Comparison of ENCODE assay signal across 1 cellular context in the genomic region with DNA sequence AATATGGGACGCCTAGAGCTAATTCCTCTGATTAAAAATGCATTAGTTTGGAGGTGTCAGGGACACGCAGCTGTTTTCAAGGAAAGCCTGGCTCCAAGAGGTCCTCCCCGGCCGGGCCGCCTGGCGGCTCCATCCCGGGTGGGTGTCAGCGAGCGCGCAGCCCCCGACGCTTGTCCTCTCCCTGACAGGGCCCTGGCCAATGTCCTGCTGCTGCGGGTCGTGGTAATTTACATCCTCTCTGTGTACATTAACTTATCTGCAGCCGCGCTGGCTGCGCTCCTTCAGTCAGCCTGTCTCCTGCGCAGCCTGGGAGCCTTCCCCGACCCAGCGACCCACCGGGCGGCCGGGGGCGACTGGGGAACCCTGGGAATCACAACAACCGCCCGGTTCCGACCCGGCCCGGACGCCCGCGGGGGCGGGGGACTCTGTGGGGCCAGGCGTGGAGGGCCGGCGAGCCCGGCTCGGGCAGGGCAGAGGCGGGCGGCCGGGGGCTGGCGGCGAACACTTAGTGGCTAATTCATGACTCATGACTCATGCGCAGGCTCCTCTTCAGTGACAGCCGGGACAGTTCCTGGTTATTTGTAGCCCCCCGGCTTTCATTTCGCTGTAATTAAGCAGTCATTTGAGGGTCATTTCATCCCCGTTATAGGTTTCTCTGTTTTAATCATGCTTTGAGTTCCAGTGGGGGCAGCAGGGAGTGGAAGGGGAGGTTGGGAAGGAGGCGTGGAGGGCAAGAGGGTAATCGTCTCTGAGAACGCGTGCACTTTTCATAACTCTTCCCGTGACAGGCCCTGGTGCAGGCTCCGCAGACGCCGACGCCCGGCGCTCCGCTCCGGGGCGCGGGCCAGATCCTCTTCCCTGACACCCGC.
TF ChIP-seq lines count a peak whose summit lies in the region.

No MANE protein-coding gene starts in this region.

TF ChIP-seq in WTC11, 78 proteins besides CTCF, POLR2A, EP300 and RAD21 (continued from another document):
- TF ChIP-seq, protein P1, sequence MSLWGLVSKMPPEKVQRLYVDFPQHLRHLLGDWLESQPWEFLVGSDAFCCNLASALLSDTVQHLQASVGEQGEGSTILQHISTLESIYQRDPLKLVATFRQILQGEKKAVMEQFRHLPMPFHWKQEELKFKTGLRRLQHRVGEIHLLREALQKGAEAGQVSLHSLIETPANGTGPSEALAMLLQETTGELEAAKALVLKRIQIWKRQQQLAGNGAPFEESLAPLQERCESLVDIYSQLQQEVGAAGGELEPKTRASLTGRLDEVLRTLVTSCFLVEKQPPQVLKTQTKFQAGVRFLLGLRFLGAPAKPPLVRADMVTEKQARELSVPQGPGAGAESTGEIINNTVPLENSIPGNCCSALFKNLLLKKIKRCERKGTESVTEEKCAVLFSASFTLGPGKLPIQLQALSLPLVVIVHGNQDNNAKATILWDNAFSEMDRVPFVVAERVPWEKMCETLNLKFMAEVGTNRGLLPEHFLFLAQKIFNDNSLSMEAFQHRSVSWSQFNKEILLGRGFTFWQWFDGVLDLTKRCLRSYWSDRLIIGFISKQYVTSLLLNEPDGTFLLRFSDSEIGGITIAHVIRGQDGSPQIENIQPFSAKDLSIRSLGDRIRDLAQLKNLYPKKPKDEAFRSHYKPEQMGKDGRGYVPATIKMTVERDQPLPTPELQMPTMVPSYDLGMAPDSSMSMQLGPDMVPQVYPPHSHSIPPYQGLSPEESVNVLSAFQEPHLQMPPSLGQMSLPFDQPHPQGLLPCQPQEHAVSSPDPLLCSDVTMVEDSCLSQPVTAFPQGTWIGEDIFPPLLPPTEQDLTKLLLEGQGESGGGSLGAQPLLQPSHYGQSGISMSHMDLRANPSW (CRISPR knock-in tag; conservative IDR thresholded peaks at IDR 0.05; ENCODE audit: low read depth) = no peak
- TF ChIP-seq FOXJ3 (CRISPR knock-in tag; IDR thresholded peaks at IDR 0.05; ENCODE audit: borderline replicate concordance) (no peak), FOXP1 (CRISPR knock-in tag; IDR thresholded peaks at IDR 0.05; ENCODE audit: borderline replicate concordance) (no peak), ZNF416 (CRISPR knock-in tag; IDR thresholded peaks at IDR 0.05) (no peak), ZNF671 (CRISPR knock-in tag; IDR thresholded peaks at IDR 0.05) (no peak), ETV6 (CRISPR knock-in tag; IDR thresholded peaks at IDR 0.05) (no peak)
- TF ChIP-seq, protein P2, sequence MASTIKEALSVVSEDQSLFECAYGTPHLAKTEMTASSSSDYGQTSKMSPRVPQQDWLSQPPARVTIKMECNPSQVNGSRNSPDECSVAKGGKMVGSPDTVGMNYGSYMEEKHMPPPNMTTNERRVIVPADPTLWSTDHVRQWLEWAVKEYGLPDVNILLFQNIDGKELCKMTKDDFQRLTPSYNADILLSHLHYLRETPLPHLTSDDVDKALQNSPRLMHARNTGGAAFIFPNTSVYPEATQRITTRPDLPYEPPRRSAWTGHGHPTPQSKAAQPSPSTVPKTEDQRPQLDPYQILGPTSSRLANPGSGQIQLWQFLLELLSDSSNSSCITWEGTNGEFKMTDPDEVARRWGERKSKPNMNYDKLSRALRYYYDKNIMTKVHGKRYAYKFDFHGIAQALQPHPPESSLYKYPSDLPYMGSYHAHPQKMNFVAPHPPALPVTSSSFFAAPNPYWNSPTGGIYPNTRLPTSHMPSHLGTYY (CRISPR knock-in tag; IDR thresholded peaks at IDR 0.05) = no peak
- TF ChIP-seq, protein P3, sequence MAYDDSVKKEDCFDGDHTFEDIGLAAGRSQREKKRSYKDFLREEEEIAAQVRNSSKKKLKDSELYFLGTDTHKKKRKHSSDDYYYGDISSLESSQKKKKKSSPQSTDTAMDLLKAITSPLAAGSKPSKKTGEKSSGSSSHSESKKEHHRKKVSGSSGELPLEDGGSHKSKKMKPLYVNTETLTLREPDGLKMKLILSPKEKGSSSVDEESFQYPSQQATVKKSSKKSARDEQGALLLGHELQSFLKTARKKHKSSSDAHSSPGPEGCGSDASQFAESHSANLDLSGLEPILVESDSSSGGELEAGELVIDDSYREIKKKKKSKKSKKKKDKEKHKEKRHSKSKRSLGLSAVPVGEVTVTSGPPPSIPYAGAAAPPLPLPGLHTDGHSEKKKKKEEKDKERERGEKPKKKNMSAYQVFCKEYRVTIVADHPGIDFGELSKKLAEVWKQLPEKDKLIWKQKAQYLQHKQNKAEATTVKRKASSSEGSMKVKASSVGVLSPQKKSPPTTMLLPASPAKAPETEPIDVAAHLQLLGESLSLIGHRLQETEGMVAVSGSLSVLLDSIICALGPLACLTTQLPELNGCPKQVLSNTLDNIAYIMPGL (CRISPR knock-in tag; IDR thresholded peaks at IDR 0.05) = no peak
- TF ChIP-seq, protein P4, sequence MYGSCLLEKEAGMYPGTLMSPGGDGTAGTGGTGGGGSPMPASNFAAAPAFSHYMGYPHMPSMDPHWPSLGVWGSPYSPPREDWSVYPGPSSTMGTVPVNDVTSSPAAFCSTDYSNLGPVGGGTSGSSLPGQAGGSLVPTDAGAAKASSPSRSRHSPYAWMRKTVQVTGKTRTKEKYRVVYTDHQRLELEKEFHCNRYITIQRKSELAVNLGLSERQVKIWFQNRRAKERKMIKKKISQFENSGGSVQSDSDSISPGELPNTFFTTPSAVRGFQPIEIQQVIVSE (CRISPR knock-in tag; IDR thresholded peaks at IDR 0.05; ENCODE audit: borderline replicate concordance) = no peak
- TF ChIP-seq, protein P5, sequence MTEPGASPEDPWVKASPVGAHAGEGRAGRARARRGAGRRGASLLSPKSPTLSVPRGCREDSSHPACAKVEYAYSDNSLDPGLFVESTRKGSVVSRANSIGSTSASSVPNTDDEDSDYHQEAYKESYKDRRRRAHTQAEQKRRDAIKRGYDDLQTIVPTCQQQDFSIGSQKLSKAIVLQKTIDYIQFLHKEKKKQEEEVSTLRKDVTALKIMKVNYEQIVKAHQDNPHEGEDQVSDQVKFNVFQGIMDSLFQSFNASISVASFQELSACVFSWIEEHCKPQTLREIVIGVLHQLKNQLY (CRISPR knock-in tag; IDR thresholded peaks at IDR 0.05) = no peak
- TF ChIP-seq, protein P6, sequence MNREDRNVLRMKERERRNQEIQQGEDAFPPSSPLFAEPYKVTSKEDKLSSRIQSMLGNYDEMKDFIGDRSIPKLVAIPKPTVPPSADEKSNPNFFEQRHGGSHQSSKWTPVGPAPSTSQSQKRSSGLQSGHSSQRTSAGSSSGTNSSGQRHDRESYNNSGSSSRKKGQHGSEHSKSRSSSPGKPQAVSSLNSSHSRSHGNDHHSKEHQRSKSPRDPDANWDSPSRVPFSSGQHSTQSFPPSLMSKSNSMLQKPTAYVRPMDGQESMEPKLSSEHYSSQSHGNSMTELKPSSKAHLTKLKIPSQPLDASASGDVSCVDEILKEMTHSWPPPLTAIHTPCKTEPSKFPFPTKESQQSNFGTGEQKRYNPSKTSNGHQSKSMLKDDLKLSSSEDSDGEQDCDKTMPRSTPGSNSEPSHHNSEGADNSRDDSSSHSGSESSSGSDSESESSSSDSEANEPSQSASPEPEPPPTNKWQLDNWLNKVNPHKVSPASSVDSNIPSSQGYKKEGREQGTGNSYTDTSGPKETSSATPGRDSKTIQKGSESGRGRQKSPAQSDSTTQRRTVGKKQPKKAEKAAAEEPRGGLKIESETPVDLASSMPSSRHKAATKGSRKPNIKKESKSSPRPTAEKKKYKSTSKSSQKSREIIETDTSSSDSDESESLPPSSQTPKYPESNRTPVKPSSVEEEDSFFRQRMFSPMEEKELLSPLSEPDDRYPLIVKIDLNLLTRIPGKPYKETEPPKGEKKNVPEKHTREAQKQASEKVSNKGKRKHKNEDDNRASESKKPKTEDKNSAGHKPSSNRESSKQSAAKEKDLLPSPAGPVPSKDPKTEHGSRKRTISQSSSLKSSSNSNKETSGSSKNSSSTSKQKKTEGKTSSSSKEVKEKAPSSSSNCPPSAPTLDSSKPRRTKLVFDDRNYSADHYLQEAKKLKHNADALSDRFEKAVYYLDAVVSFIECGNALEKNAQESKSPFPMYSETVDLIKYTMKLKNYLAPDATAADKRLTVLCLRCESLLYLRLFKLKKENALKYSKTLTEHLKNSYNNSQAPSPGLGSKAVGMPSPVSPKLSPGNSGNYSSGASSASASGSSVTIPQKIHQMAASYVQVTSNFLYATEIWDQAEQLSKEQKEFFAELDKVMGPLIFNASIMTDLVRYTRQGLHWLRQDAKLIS (CRISPR knock-in tag; IDR thresholded peaks at IDR 0.05; ENCODE audit: borderline replicate concordance) = no peak
